9 cellular contexts compared by ENCODE assay signal in the genomic region with DNA sequence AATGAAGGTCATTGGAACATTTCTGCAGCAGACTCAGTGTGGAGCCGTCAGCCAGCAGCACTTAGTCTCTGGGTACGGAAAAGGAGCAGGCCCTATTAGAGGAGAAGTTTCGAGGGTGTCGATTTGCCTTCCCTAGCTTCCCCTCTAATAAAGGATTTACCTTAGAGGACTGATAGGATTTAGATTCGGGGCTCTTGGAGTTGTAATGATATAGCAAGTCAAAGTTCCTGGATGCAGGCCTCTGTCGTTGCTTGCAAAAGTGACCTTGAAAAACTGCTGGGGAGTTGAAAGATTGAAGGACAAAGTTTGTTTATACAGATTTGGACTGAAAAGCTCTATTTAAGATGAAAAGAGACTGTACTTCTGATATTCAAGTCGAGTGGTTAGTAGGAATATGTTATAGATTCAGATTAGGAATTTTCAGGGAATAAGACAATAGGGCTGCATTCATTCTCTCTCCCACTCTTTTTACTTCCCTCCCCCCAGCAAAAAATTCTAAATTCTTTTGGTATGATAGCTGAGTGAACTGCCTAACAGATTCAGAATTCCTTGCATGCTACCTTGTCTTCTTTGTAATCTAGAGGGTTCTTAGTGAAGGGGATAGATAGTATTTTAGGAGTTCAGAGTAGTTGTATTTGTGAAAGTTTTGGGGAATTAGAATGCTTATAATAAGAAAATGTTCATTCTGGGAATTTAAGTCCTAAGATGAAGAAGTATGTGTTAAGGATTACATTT. TPM values are rescaled to one million over a fixed set of nuclear protein-coding genes. Genes with fewer than 3 reads are reported as not detected.
DNase-seq lines count a peak whose midpoint lies in the region; ATAC-seq and TF ChIP-seq lines count a peak whose summit lies in the region.
"Had no signal": no experiment of that assay in that cellular context is flagged by ENCODE, and none has a peak within 500 bp of the region (broad histone marks: within the 10 kb centered on the region; RNA-seq: fewer than 3 reads in every experiment).

No MANE protein-coding gene starts in this region.

- H3K9ac ChIP-seq in DND-41 (ENCODE audit: low read depth, low read length), result peak overlapping the region; percentile 2; the same call in 1 of the 2 replicates
- H3K9ac ChIP-seq in trophoblast cell (ENCODE audit: low read length), result peak overlapping the region; percentile 82

- H2BK120ac ChIP-seq in trophoblast cell (ENCODE audit: insufficient read depth, low read length, poor library complexity), result no peak overlapping the region

- WGBS in trophoblast cell (ENCODE audit: extremely low coverage, insufficient coverage, insufficient read length), result no CpG with 5 or more reads among the region's 7 CpGs

- H3K4me3 ChIP-seq in DND-41 (ENCODE audit: low read depth in 1 of 2, low read length in 2 of 2), result no peak overlapping the region
- peak overlapping the region; percentile 23 for H3K4me3 ChIP-seq in fibroblast of villous mesenchyme (ENCODE audit: low read depth, low read length)
- H3K4me3 ChIP-seq in trophoblast cell (ENCODE audit: low read depth, low read length), result no peak overlapping the region

- DNase-seq in DND-41 (no peak), SK-MEL-5 (ENCODE audit: low read depth, low spot score) (peak; percentile 22), fibroblast of villous mesenchyme (ENCODE audit: low read depth) (no peak), trophoblast cell (peak in 1 of 2 donors; percentile 54), omental fat pad (ENCODE audit: low spot score) (no peak), A172 (ENCODE audit: low spot score) (no peak)
- DNase-seq in activated effector memory CD4-positive, alpha-beta T cell treated with Interleukin-2 at 50 U/mL for 16 hours, result no peak
- DNase-seq: aorta had no signal

- no peak overlapping the region for H2AK5ac ChIP-seq in trophoblast cell (ENCODE audit: low read length)

- H4K91ac ChIP-seq in trophoblast cell (ENCODE audit: low read depth, low read length), result no peak overlapping the region

- no peak for ATAC-seq in DND-41 (ENCODE audit: insufficient read depth, low read depth)
- ATAC-seq in GM19455 (IDR thresholded peaks at IDR 0.05; ENCODE audit: unreplicated experiment), result no peak
- ATAC-seq in omental fat pad (ENCODE audit: low FRiP score), result no peak

- peaks cover 12% of the 10 kb centered on the region for H3K36me3 ChIP-seq in DND-41 (ENCODE audit: insufficient read depth, low read length)
- H3K36me3 ChIP-seq in trophoblast cell (ENCODE audit: control insufficient read depth in 1 of 2, insufficient read depth in 2 of 2, low read length in 2 of 2), result no peaks in the 10 kb centered on the region

- no peak overlapping the region for H4K8ac ChIP-seq in trophoblast cell (ENCODE audit: low read depth, low read length)

- H3K9me3 ChIP-seq in DND-41 (ENCODE audit: insufficient read depth, low read length, severe bottlenecking) (no peaks in the 10 kb centered on the region), trophoblast cell (ENCODE audit: insufficient read depth, low read depth, low read length) (no peaks in the 10 kb centered on the region)

- H3K4me2 ChIP-seq in DND-41 (ENCODE audit: insufficient read depth, low read length), result no peak overlapping the region
- peak overlapping the region; percentile 84 for H3K4me2 ChIP-seq in trophoblast cell (ENCODE audit: low read length)

- peaks cover 7% of the 10 kb centered on the region for H3K79me1 ChIP-seq in trophoblast cell (ENCODE audit: low read length)

- H3K18ac ChIP-seq in trophoblast cell (ENCODE audit: low read length), result no peak overlapping the region

- no peak overlapping the region for H2BK12ac ChIP-seq in trophoblast cell (ENCODE audit: low read length)

- H4K12ac ChIP-seq in trophoblast cell (ENCODE audit: low read depth, low read length), result no peak overlapping the region

- H2AFZ ChIP-seq in DND-41 (ENCODE audit: low read depth, low read length) (no peak overlapping the region), trophoblast cell (ENCODE audit: insufficient read depth, low read length, poor library complexity) (no peak overlapping the region)

- H3K4ac ChIP-seq in trophoblast cell (ENCODE audit: low read depth, low read length), result no peak overlapping the region

- no peak overlapping the region for H2BK5ac ChIP-seq in trophoblast cell (ENCODE audit: low read depth, low read length, poor library complexity)

- H3K4me1 ChIP-seq in DND-41 (ENCODE audit: insufficient read depth, low read length) (peaks cover 31% of the 10 kb centered on the region), trophoblast cell (ENCODE audit: control insufficient read depth in 1 of 2, insufficient read depth in 2 of 2, low read length in 2 of 2) (peaks cover 2 to 7% of the 10 kb centered on the region in 2 experiments)

- H3K27me3 ChIP-seq in DND-41 (ENCODE audit: insufficient read depth, low read length, poor library complexity), result no peaks in the 10 kb centered on the region
- no peaks in the 10 kb centered on the region for H3K27me3 ChIP-seq in trophoblast cell (ENCODE audit: insufficient read depth, low read length)

- H3K79me2 ChIP-seq in DND-41 (ENCODE audit: insufficient read depth, low read length) (peaks cover 93% of the 10 kb centered on the region), trophoblast cell (ENCODE audit: control insufficient read depth, insufficient read depth, low read length, poor library complexity) (peaks cover 4% of the 10 kb centered on the region)

- no peak overlapping the region; the same call in 1 of the 2 replicates for H3K27ac ChIP-seq in DND-41 (ENCODE audit: low read length)
- peak overlapping the region; percentile 57 for H3K27ac ChIP-seq in trophoblast cell (ENCODE audit: low read depth, low read length)

- no peak overlapping the region for H3K23ac ChIP-seq in trophoblast cell (ENCODE audit: low read length)

- no peak overlapping the region for H3K14ac ChIP-seq in trophoblast cell (ENCODE audit: low read length)

- TF ChIP-seq CTCF in DND-41 (IDR thresholded peaks at IDR 0.05; ENCODE audit: borderline replicate concordance, extremely low read depth, low read length, poor library complexity, severe bottlenecking) (no peak), fibroblast of villous mesenchyme (IDR thresholded peaks at IDR 0.05; ENCODE audit: insufficient read depth, low read depth, low read length) (no peak), omental fat pad (IDR thresholded peaks at IDR 0.05) (no peak)

- in situ Hi-C loops in SK-MEL-5 (cut with HindIII; ENCODE audit: low pct_unique_long_range_greater_than_20kb, low sequenced_read_pairs), result no loop called here

- H4K20me1 ChIP-seq in DND-41 (ENCODE audit: insufficient read depth, low read length), result peaks cover 21% of the 10 kb centered on the region; the same call in 1 of the 2 replicates

RNA-seq across cellular contexts. Expression of gene NFYC, which starts 19.2 kb away (rescaled TPM):
- total RNA-seq in SK-MEL-5 (2014; rRNA removed; shearing (Covaris generic)), result 24.0 and 25.8 TPM in 2 replicates
- 55.6 and 76.4 TPM in 2 replicates for polyA plus RNA-seq in SK-MEL-5 (2015; cell fraction: cytosol; rRNA removed)
- polyA plus RNA-seq in SK-MEL-5 (2015; cell fraction: nucleus; rRNA removed), result 52.2 and 65.4 TPM in 2 replicates
- 19.0 TPM in 2 replicates for total RNA-seq in fibroblast of villous mesenchyme
- 64.7 and 72.6 TPM in 2 replicates for polyA plus RNA-seq in trophoblast cell (2013)
- total RNA-seq in omental fat pad, result 10 to 100 TPM; 29.8 to 44.6 (median 32.4) TPM
- total RNA-seq in A172 (2014; rRNA removed; shearing (Covaris generic)), result 27.3 and 28.2 TPM in 2 replicates

RNA-seq across cellular contexts. Expression of gene RIMS3, which starts 45.3 kb away (rescaled TPM):
- 1.8 and 2.6 TPM in 2 replicates for total RNA-seq in SK-MEL-5 (2014; rRNA removed; shearing (Covaris generic))
- polyA plus RNA-seq in SK-MEL-5 (2015; cell fraction: cytosol; rRNA removed), result 2.1 and 4.1 TPM in 2 replicates
- 5.2 and 6.7 TPM in 2 replicates for polyA plus RNA-seq in SK-MEL-5 (2015; cell fraction: nucleus; rRNA removed)
- total RNA-seq in fibroblast of villous mesenchyme (0.32 and 0.86 TPM in 2 replicates), omental fat pad (1 to 10 TPM in 3 of 4 donors, under 1 TPM in 1; 0.79 to 2.2 (median 1.7) TPM)
- polyA plus RNA-seq in trophoblast cell (2013), result 1.0 and 1.1 TPM in 2 replicates
- total RNA-seq in A172 (2014; rRNA removed; shearing (Covaris generic)), result 3.1 and 3.6 TPM in 2 replicates
